ENCODE assay signal across 19 cellular contexts in genomic region chr15:51443282-51443914, GRCh38.
DNase-seq lines count a peak whose midpoint lies in the region; ATAC-seq and TF ChIP-seq lines count a peak whose summit lies in the region.
"Had no signal": no experiment of that assay in that cellular context is flagged by ENCODE, and none has a peak within 500 bp of the region (broad histone marks: within the 10 kb centered on the region; RNA-seq: fewer than 3 reads in every experiment).

No MANE protein-coding gene starts in this region.

- no peak overlapping the region for H3K27ac Mint-ChIP-seq in stimulated activated naive CD8-positive, alpha-beta T cell treated with anti-CD3 and anti-CD28 coated beads, Interleukin-15, amount 100 ng/mL, for 72 hours
- H3K27ac Mint-ChIP-seq: CD4-positive, CD25-positive, alpha-beta regulatory T cell had no signal

- intact Hi-C loops in aorta (cut with DNase I), result no loop called here

- ATAC-seq in stimulated activated naive CD8-positive, alpha-beta T cell treated with anti-CD3 and anti-CD28 coated beads, Interleukin-15, Interleukin-2, amounts not matched to agents 100 U/mL and 50 U/mL, for 24 hours, result peak; percentile 29
- no peak for ATAC-seq in stimulated activated naive CD8-positive, alpha-beta T cell treated with anti-CD3 and anti-CD28 coated beads, Interleukin-15, amount 100 ng/mL, for 72 hours
- peak; percentile 18 for ATAC-seq in esophagus mucosa
- ATAC-seq in omental fat pad (ENCODE audit: low FRiP score), result peak; percentile 11
- peak; percentile 33 for ATAC-seq in aorta (ENCODE audit: low FRiP score)
- no peak for ATAC-seq in HG02623 (IDR thresholded peaks at IDR 0.05; ENCODE audit: unreplicated experiment)

- peaks cover 12% of the 10 kb centered on the region for H3K27me3 Mint-ChIP-seq in stimulated activated naive CD8-positive, alpha-beta T cell treated with anti-CD3 and anti-CD28 coated beads, Interleukin-15, amount 100 ng/mL, for 72 hours

- no peaks in the 10 kb centered on the region for H3K9me3 ChIP-seq in aorta (ENCODE audit: control insufficient read depth, low read length)
- H3K9me3 ChIP-seq: BLaER1 had no signal

- H3K9me3 Mint-ChIP-seq in stimulated activated naive CD8-positive, alpha-beta T cell treated with anti-CD3 and anti-CD28 coated beads, Interleukin-15, amount 100 ng/mL, for 72 hours, result no peaks in the 10 kb centered on the region

- WGBS in aorta, 2 donors, result 95 to 96% methylated on average over 4 of the region's 4 CpGs

- no peak overlapping the region for H3K4me3 ChIP-seq in aorta (ENCODE audit: low read length in 2 of 2)
- H3K4me3 ChIP-seq: BLaER1, PC-9 had no signal

- H3K27ac ChIP-seq in aorta (ENCODE audit: low read depth in 1 of 2, low read length in 2 of 2), result no peak overlapping the region
- H3K27ac ChIP-seq: BLaER1, PC-9 had no signal

- no peak overlapping the region for H3K4me3 Mint-ChIP-seq in stimulated activated naive CD8-positive, alpha-beta T cell treated with anti-CD3 and anti-CD28 coated beads, Interleukin-15, amount 100 ng/mL, for 72 hours
- H3K4me3 Mint-ChIP-seq: CD4-positive, CD25-positive, alpha-beta regulatory T cell had no signal

- H3K36me3 ChIP-seq in aorta (ENCODE audit: control insufficient read depth in 1 of 2, insufficient read depth in 2 of 2, low read length in 1 of 2), result peaks cover 0 to 3% of the 10 kb centered on the region in 2 donors

- no peaks in the 10 kb centered on the region for H3K27me3 ChIP-seq in aorta (ENCODE audit: control insufficient read depth in 1 of 2, insufficient read depth in 2 of 2, low read length in 1 of 2)
- H3K27me3 ChIP-seq: BLaER1 had no signal

- H3K4me1 ChIP-seq in aorta (ENCODE audit: control insufficient read depth in 1 of 2, insufficient read depth in 2 of 2, low read length in 2 of 2), result no peaks in the 10 kb centered on the region
- H3K4me1 ChIP-seq: BLaER1 had no signal

- H3K4me1 Mint-ChIP-seq in stimulated activated naive CD8-positive, alpha-beta T cell treated with anti-CD3 and anti-CD28 coated beads, Interleukin-15, amount 100 ng/mL, for 72 hours, result peaks cover 12% of the 10 kb centered on the region
- H3K4me1 Mint-ChIP-seq: CD4-positive, CD25-positive, alpha-beta regulatory T cell had no signal

- no peak for TF ChIP-seq CTCF in omental fat pad (IDR thresholded peaks at IDR 0.05)

- no peak for DNase-seq in stimulated activated naive CD8-positive, alpha-beta T cell treated with anti-CD3 and anti-CD28 coated beads, Interleukin-15, Interleukin-2, amounts not matched to agents 100 U/mL and 50 U/mL, for 24 hours
- no peak for DNase-seq in stimulated activated naive CD8-positive, alpha-beta T cell treated with anti-CD3 and anti-CD28 coated beads, Interleukin-15, amount 100 ng/mL, for 72 hours
- no peak for DNase-seq in omental fat pad (ENCODE audit: low spot score)
- peak in 1 of 2 donors; percentile 68 for DNase-seq in aorta
- DNase-seq in glomerular visceral epithelial cell (ENCODE audit: extremely low spot score), result no peak
- no peak for DNase-seq in UCSD-AML1 (lab: John Stamatoyannopoulos, UW; ENCODE audit: unreplicated experiment)
- DNase-seq: CD4-positive, CD25-positive, alpha-beta regulatory T cell; MV-4-11; NCI-H2029; NCI-H446 treated with DMSO at 0.1 percent for 48 hours; NCI-H526; NCI-H82; NK-92 treated with Interleukin-12 subunit alpha and Interleukin-12 subunit beta, amount 100 ng/mL, for 24 hours; PC-9; RPMI8226; SHP77 had no signal

Comparison
In these comparisons a context has a peak if more than half of its experiments do, and no peak if none do; other contexts are left out.
1. ATAC-seq: peak in stimulated activated naive CD8-positive, alpha-beta T cell treated with anti-CD3 and anti-CD28 coated beads, Interleukin-15, Interleukin-2, amounts not matched to agents 100 U/mL and 50 U/mL, for 24 hours (single experiment), esophagus mucosa (single experiment), omental fat pad (single experiment) and aorta (single experiment); none in stimulated activated naive CD8-positive, alpha-beta T cell treated with anti-CD3 and anti-CD28 coated beads, Interleukin-15, amount 100 ng/mL, for 72 hours (single experiment) and HG02623 (single experiment).